ENCODE assay signal across 10 cellular contexts in the genomic region with DNA sequence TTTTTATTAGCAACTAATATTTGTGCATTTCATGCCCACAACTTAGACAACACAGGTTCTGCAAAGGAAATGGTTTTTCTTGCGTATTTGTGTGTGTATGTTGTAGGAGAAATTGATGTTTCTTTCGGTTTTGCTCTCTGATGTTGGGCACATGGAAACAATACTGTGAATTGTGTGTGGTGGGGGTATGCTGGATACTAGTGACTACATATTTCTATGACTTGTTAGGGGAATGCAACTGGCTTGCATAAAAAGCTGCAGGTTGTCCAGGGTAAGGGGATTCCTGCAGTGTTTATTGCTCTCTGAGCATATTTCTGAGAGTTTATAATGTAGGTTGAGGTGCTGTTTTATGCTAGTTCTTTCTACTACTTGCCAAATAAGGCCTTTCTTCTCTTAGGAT. TPM values are rescaled to one million over a fixed set of nuclear protein-coding genes. Genes with fewer than 3 reads are reported as not detected.
DNase-seq lines count a peak whose midpoint lies in the region; ATAC-seq, FAIRE-seq and TF ChIP-seq lines count a peak whose summit lies in the region.
"Had no signal": no experiment of that assay in that cellular context is flagged by ENCODE, and none has a peak within 500 bp of the region (broad histone marks: within the 10 kb centered on the region; RNA-seq: fewer than 3 reads in every experiment).

No MANE protein-coding gene starts in this region.

- POLR2A ChIA-PET in K562 (lab: Yijun Ruan, JAX): interaction anchor here (1.1 kb wide), 1 partner anchor 17 kb away, joined by 3 read pairs; no protein-coding TSS in a partner anchor

- H3K9me3 Mint-ChIP-seq in natural killer cell treated with Interleukin-12 subunit alpha and Interleukin-12 subunit beta and Interleukin-15 and Interleukin-18, amount 100 ng/mL, for 72 hours: no peaks in the 10 kb centered on the region

- in situ Hi-C loops in K562 (cut with MboI): loop anchor here (10.0 kb wide), 1 partner anchor 209 kb away; no protein-coding TSS in a partner anchor
- in situ Hi-C loops in GM13976 (cut with MboI; ENCODE audit: low sequenced_read_pairs, unreplicated experiment): loop anchor here (25.0 kb wide), 1 partner anchor 206 kb away; no protein-coding TSS in a partner anchor

- H3K4me3 Mint-ChIP-seq in natural killer cell treated with Interleukin-12 subunit alpha and Interleukin-12 subunit beta and Interleukin-15 and Interleukin-18, amount 100 ng/mL, for 72 hours: peak overlapping the region; percentile 86

- no TSS peak for BruUV-seq in K562 (replicated peaks; lab: Mats Ljungman, UMichigan)

- H3K36me3 ChIP-seq in K562 (ENCODE audit: control insufficient read depth, insufficient read depth, low read length): no peaks in the 10 kb centered on the region

- peaks cover 0 to 23% of the 10 kb centered on the region in 2 experiments; a peak in 4 of 5 replicates for H3K4me1 ChIP-seq in K562 (replicated peaks in 1 of 2; ENCODE audit: control insufficient read depth in 2 of 2, insufficient read depth in 2 of 2, low read length in 2 of 2)

- H3K9me1 ChIP-seq in K562 (ENCODE audit: control insufficient read depth, insufficient read depth, low read length): no peaks in the 10 kb centered on the region

- H3K27me3 Mint-ChIP-seq in natural killer cell treated with Interleukin-12 subunit alpha and Interleukin-12 subunit beta and Interleukin-15 and Interleukin-18, amount 100 ng/mL, for 72 hours: peaks cover 0 to 3% of the 10 kb centered on the region in 2 donors

- TF ChIP-seq CTCF in K562 (IDR thresholded peaks at IDR 0.05 in 2 of 3, conservative IDR thresholded peaks at IDR 0.05 in 1 of 3; ENCODE audit: insufficient read depth in 2 of 3, low read depth in 1 of 3, low read length in 3 of 3): no peak
- TF ChIP-seq CTCF in GM13976 (IDR thresholded peaks at IDR 0.05; ENCODE audit: borderline replicate concordance, control extremely low read depth, extremely low read depth, insufficient read depth, missing control alignments): no peak

- CTCF ChIA-PET in K562 (lab: Yijun Ruan, JAX; ENCODE audit: low intra/inter-chr PET ratio): no interaction called here

- 17% methylated on average over 2 of the region's 2 CpGs for WGBS in K562 (ENCODE audit: insufficient coverage, low coverage, missing lambda C conversion rate)

- no peak for DNase-seq in K562 (ENCODE audit: extremely low read depth in 1 of 4, low spot score in 3 of 4)
- DNase-seq in natural killer cell treated with Interleukin-12 subunit alpha and Interleukin-12 subunit beta and Interleukin-15 and Interleukin-18, amount 100 ng/mL, for 72 hours (ENCODE audit: low spot score): no peak
- DNase-seq in urothelium cell line (ENCODE audit: low spot score): no peak
- DNase-seq in SKM-1 (lab: John Stamatoyannopoulos, UW; ENCODE audit: unreplicated experiment): no peak
- no peak for DNase-seq in cerebellar cortex (ENCODE audit: low spot score)
- DNase-seq in GM13976 (ENCODE audit: low spot score): no peak
- DNase-seq: activated CD4-positive, alpha-beta T cell treated with anti-CD3 and anti-CD28 coated beads for 1 hour; foreskin melanocyte had no signal

- no peak for TF ChIP-seq POLR2A in K562 (conservative IDR thresholded peaks at IDR 0.05)

- no peak overlapping the region for H3K27ac ChIP-seq in K562 (ENCODE audit: extremely low read depth, low read depth, low read length)

- FAIRE-seq in K562 (lab: Jason Lieb, UNC) (peak; percentile 29), urothelium cell line (lab: Jason Lieb, UNC) (no peak)

- peaks cover 0 to 9% of the 10 kb centered on the region in 2 experiments; a peak in 1 of 5 replicates for H3K27me3 ChIP-seq in K562 (ENCODE audit: control insufficient read depth in 2 of 2, insufficient read depth in 2 of 2, low read length in 2 of 2)

- H3K79me2 ChIP-seq in K562 (ENCODE audit: control insufficient read depth, insufficient read depth, low read length): peaks cover 3% of the 10 kb centered on the region; the same call in 2 of the 3 replicates

- peak overlapping the region; percentile 69 to 85 for H3K27ac Mint-ChIP-seq in natural killer cell treated with Interleukin-12 subunit alpha and Interleukin-12 subunit beta and Interleukin-15 and Interleukin-18, amount 100 ng/mL, for 72 hours

- peak; percentile 22 for ATAC-seq in HG03039 (IDR thresholded peaks at IDR 0.05; ENCODE audit: unreplicated experiment)
- ATAC-seq in K562: no peak
- no peak for ATAC-seq in natural killer cell treated with Interleukin-12 subunit alpha and Interleukin-12 subunit beta and Interleukin-15 and Interleukin-18, amount 100 ng/mL, for 72 hours

- H3K4me3 ChIP-seq in GM08714 (ENCODE audit: low read length) (peak overlapping the region; percentile 63; the same call in 1 of the 2 replicates), K562 (no peak overlapping the region)

- H4K20me1 ChIP-seq in K562 (replicated peaks; ENCODE audit: control insufficient read depth, insufficient read depth, low read length): 0 out of 2 replicates have a peak, but pooled peaks cover 9% of the 10 kb centered on the region

- no peak for TF ChIP-seq EP300 in K562 (IDR thresholded peaks at IDR 0.05; ENCODE audit: low read length)

- no peak for TF ChIP-seq RAD21 in K562 (CRISPR knock-in tag; conservative IDR thresholded peaks at IDR 0.05 in 1 of 2, IDR thresholded peaks at IDR 0.05 in 1 of 2)

- H3K36me3 Mint-ChIP-seq in natural killer cell treated with Interleukin-12 subunit alpha and Interleukin-12 subunit beta and Interleukin-15 and Interleukin-18, amount 100 ng/mL, for 72 hours: no peaks in the 10 kb centered on the region

- no peak overlapping the region; a peak in 1 of 4 replicates for H3K9ac ChIP-seq in K562 (ENCODE audit: insufficient read depth in 1 of 2, low read depth in 2 of 2, low read length in 2 of 2)

- H3K4me1 Mint-ChIP-seq in natural killer cell treated with Interleukin-12 subunit alpha and Interleukin-12 subunit beta and Interleukin-15 and Interleukin-18, amount 100 ng/mL, for 72 hours (ENCODE audit: low read depth in 2 of 2): peaks cover 35 to 38% of the 10 kb centered on the region in 2 donors

- H3K4me2 ChIP-seq in K562 (ENCODE audit: insufficient read depth, low read length): peak overlapping the region; percentile 70; the same call in 1 of the 2 replicates

- no peaks in the 10 kb centered on the region for H3K9me3 ChIP-seq in K562 (replicated peaks; ENCODE audit: control insufficient read depth, insufficient read depth, low read depth, low read length)

- 0 out of 2 replicates have a peak overlapping the region, but pooled peaks have one; percentile 66 for H2AFZ ChIP-seq in K562 (ENCODE audit: low read depth, low read length)

- intact Hi-C loops in K562 (cut with micrococcal nuclease): loop anchor here (10.0 kb wide), 1 partner anchor 509 kb away; no protein-coding TSS in a partner anchor

RNA-seq across cellular contexts. Expression of gene DLG3, which starts 11.6 kb away (rescaled TPM):
- 6.5 and 9.0 TPM in 2 replicates for total RNA-seq in K562 (2011; cell fraction: chromatin; rRNA removed; ENCODE audit: low replicate concordance)
- total RNA-seq in K562 (2011; cell fraction: nucleolus; rRNA removed): 4.2 and 4.3 TPM in 2 replicates
- 5.1 and 5.2 TPM in 2 replicates for total RNA-seq in K562 (2011; cell fraction: nucleoplasm; rRNA removed)
- total RNA-seq in K562 (2014; rRNA removed): 4.3 and 4.5 TPM in 2 replicates
- total RNA-seq in K562 (2014; rRNA removed; fragmentation: Illumina TruSeq; extraction: Trizol): 9.9 and 12.9 TPM in 2 replicates
- total RNA-seq in K562 (2015; rRNA removed; fragmentation: Illumina TruSeq; extraction: Trizol): 5.4 and 9.2 TPM in 2 replicates
- 8.2 and 8.7 TPM in 2 replicates for total RNA-seq in K562 (2021)
- polyA plus RNA-seq in K562 (2011; rRNA removed): 10.4 and 11.9 TPM in 2 replicates
- 4.6 and 8.8 TPM in 2 replicates for polyA plus RNA-seq in K562 (2011; cell fraction: cytosol; rRNA removed)
- 6.6 and 7.7 TPM in 2 replicates for polyA plus RNA-seq in K562 (2011; cell fraction: nucleus; rRNA removed)
- polyA plus RNA-seq in K562 (2012): 6.1 and 6.4 TPM in 2 replicates
- polyA plus RNA-seq in K562 (2014; fragmentation: Illumina TruSeq; extraction: Trizol): 10.6 and 15.7 TPM in 2 replicates
- polyA plus RNA-seq in K562 (2014; fragmentation: Nextera tagmentation; extraction: Ambion mirVana): 1 to 10 TPM; 3.1 TPM
- polyA plus RNA-seq in K562 (2014; rRNA removed): 6.8 and 8.8 TPM in 2 replicates
- 9.7 and 11.6 TPM in 2 replicates for polyA minus RNA-seq in K562 (2011; rRNA and poly(A)+ RNA removed)
- 2.3 and 6.9 TPM in 2 replicates for polyA minus RNA-seq in K562 (2011; cell fraction: cytosol; rRNA and poly(A)+ RNA removed)
- 1.3 and 4.4 TPM in 2 replicates for polyA minus RNA-seq in K562 (2011; cell fraction: nucleus; rRNA and poly(A)+ RNA removed)
- 10 to 100 TPM in 1 of 2 donors, 1 to 10 TPM in 1; 9.5 to 13.2 TPM for total RNA-seq in natural killer cell treated with Interleukin-12 subunit alpha and Interleukin-12 subunit beta and Interleukin-15 and Interleukin-18, amount 100 ng/mL, for 72 hours

RNA-seq across cellular contexts. Expression of gene GDPD2, which starts 33.1 kb away (rescaled TPM):
- 0.16 and 0.32 TPM in 2 replicates for total RNA-seq in K562 (2011; cell fraction: chromatin; rRNA removed; ENCODE audit: low replicate concordance)
- not detected in 2 replicates for total RNA-seq in K562 (2011; cell fraction: nucleolus; rRNA removed)
- not detected in 2 replicates for total RNA-seq in K562 (2011; cell fraction: nucleoplasm; rRNA removed)
- total RNA-seq in K562 (2014; rRNA removed): not detected in 2 replicates
- not detected in 2 replicates for total RNA-seq in K562 (2014; rRNA removed; fragmentation: Illumina TruSeq; extraction: Trizol)
- total RNA-seq in K562 (2015; rRNA removed; fragmentation: Illumina TruSeq; extraction: Trizol): not detected in 2 replicates
- 0.09 TPM in 1 of 2 replicates, not detected in the other for total RNA-seq in K562 (2021)
- polyA plus RNA-seq in K562 (2011; rRNA removed): 0.07 TPM in 1 of 2 replicates, not detected in the other
- 0.06 TPM in 1 of 2 replicates, not detected in the other for polyA plus RNA-seq in K562 (2011; cell fraction: cytosol; rRNA removed)
- 0.15 and 0.21 TPM in 2 replicates for polyA plus RNA-seq in K562 (2011; cell fraction: nucleus; rRNA removed)
- polyA plus RNA-seq in K562 (2012): not detected in 2 replicates
- polyA plus RNA-seq in K562 (2014; fragmentation: Illumina TruSeq; extraction: Trizol): not detected in 2 replicates
- not detected for polyA plus RNA-seq in K562 (2014; fragmentation: Nextera tagmentation; extraction: Ambion mirVana)
- not detected in 2 replicates for polyA plus RNA-seq in K562 (2014; rRNA removed)
- polyA minus RNA-seq in K562 (2011; rRNA and poly(A)+ RNA removed): not detected in 2 replicates
- not detected in 2 replicates for polyA minus RNA-seq in K562 (2011; cell fraction: cytosol; rRNA and poly(A)+ RNA removed)
- polyA minus RNA-seq in K562 (2011; cell fraction: nucleus; rRNA and poly(A)+ RNA removed): not detected in 2 replicates
- total RNA-seq in natural killer cell treated with Interleukin-12 subunit alpha and Interleukin-12 subunit beta and Interleukin-15 and Interleukin-18, amount 100 ng/mL, for 72 hours: under 1 TPM; 0.17 to 0.81 TPM
